In genomic region chr11:104967493-104968364, GRCh38 we compare ENCODE assay signal across 8 cellular contexts. TPM values are rescaled to one million over a fixed set of nuclear protein-coding genes. Genes with fewer than 3 reads are reported as not detected.
DNase-seq lines count a peak whose midpoint lies in the region; ATAC-seq and TF ChIP-seq lines count a peak whose summit lies in the region.

No MANE protein-coding gene starts in this region.

- no peaks in the 10 kb centered on the region for H3K27me3 Mint-ChIP-seq in activated naive CD4-positive, alpha-beta T cell treated with anti-CD3 and anti-CD28 coated beads, Interleukin-2, amount 10 ng/mL, durations not matched to agents 7 days and 5 days

- TF ChIP-seq CTCF in ascending aorta (IDR thresholded peaks at IDR 0.05) (no peak), lower leg skin (IDR thresholded peaks at IDR 0.05) (no peak)

- CTCF ChIA-PET in activated naive CD4-positive, alpha-beta T cell treated with anti-CD3 and anti-CD28 coated beads, Interleukin-2, amount 10 ng/mL, durations not matched to agents 7 days and 5 days (lab: Charles Lee), result interaction anchor here (1.1 to 1.6 kb wide), 3 partner anchors 19 to 1859 kb away, joined by 3 read pairs; no protein-coding TSS in a partner anchor

- peaks cover 56% of the 10 kb centered on the region for H3K36me3 Mint-ChIP-seq in activated naive CD4-positive, alpha-beta T cell treated with anti-CD3 and anti-CD28 coated beads, Interleukin-2, amount 10 ng/mL, durations not matched to agents 7 days and 5 days

- H3K27me3 ChIP-seq in ascending aorta, result no peaks in the 10 kb centered on the region

- peak overlapping the region; percentile 92 for H3K27ac Mint-ChIP-seq in activated naive CD4-positive, alpha-beta T cell treated with anti-CD3 and anti-CD28 coated beads, Interleukin-2, amount 10 ng/mL, durations not matched to agents 7 days and 5 days

- peaks cover 0 to 20% of the 10 kb centered on the region in 2 donors for H3K4me1 ChIP-seq in ascending aorta

- peaks cover 42% of the 10 kb centered on the region for H3K4me1 Mint-ChIP-seq in activated naive CD4-positive, alpha-beta T cell treated with anti-CD3 and anti-CD28 coated beads, Interleukin-2, amount 10 ng/mL, durations not matched to agents 7 days and 5 days

- H3K9me3 ChIP-seq in ascending aorta, result peaks cover 0 to 3% of the 10 kb centered on the region in 2 donors

- WGBS in lower leg skin, 2 donors, result 1 to 2% methylated on average over 11 of the region's 11 CpGs

- peak; percentile 55 for ATAC-seq in HG03354 (IDR thresholded peaks at IDR 0.05; ENCODE audit: poor library complexity, severe bottlenecking, unreplicated experiment)

- intact Hi-C loops in ascending aorta (cut with DNase I), result loop anchor here (5.0 kb wide), 2 partner anchors 50 to 70 kb away; partner anchors contain the start of gene CASP12
- intact Hi-C loops in lower leg skin (cut with DNase I; ENCODE audit: low total_unique reads), result no loop called here

- H3K27ac ChIP-seq in ascending aorta, result peak overlapping the region; percentile 84 to 85

- TF ChIP-seq POLR2A in lower leg skin (IDR thresholded peaks at IDR 0.05), result no peak

- DNase-seq in activated naive CD4-positive, alpha-beta T cell treated with anti-CD3 and anti-CD28 coated beads, Interleukin-2, amount 10 ng/mL, durations not matched to agents 7 days and 5 days, result no peak
- DNase-seq in activated naive CD4-positive, alpha-beta T cell treated with anti-CD3 and anti-CD28 coated beads, Interleukin-2, amount 50 U/mL, for 16 hours, result no peak
- no peak for DNase-seq in ascending aorta (ENCODE audit: low spot score in 2 of 2)
- no peak for DNase-seq in lower leg skin (ENCODE audit: low spot score in 2 of 2)
- DNase-seq in NOMO-1 treated with DMSO at 0.1 percent for 48 hours (lab: John Stamatoyannopoulos, UW; ENCODE audit: unreplicated experiment), result no peak
- no peak for DNase-seq in NCI-H345 (lab: John Stamatoyannopoulos, UW)
- DNase-seq in effector CD8-positive, alpha-beta T cell (lab: John Stamatoyannopoulos, UW), result no peak

- H3K9me3 Mint-ChIP-seq in activated naive CD4-positive, alpha-beta T cell treated with anti-CD3 and anti-CD28 coated beads, Interleukin-2, amount 10 ng/mL, durations not matched to agents 7 days and 5 days, result peaks cover 28% of the 10 kb centered on the region

- H3K4me3 ChIP-seq in ascending aorta, result peak overlapping the region; percentile 71 to 74
- peak overlapping the region; percentile 28 for H3K4me3 ChIP-seq in lower leg skin (ENCODE audit: low read depth, poor library complexity, severe bottlenecking)

- H3K36me3 ChIP-seq in ascending aorta, result no peaks in the 10 kb centered on the region

- H3K4me3 Mint-ChIP-seq in activated naive CD4-positive, alpha-beta T cell treated with anti-CD3 and anti-CD28 coated beads, Interleukin-2, amount 10 ng/mL, durations not matched to agents 7 days and 5 days, result peak overlapping the region; percentile 89

RNA-seq across cellular contexts. Expression of gene CASP4, which starts 0.6 kb away (rescaled TPM):
- total RNA-seq in ascending aorta (56.6 TPM), lower leg skin (100 to 1,000 TPM in 3 of 4 donors, 10 to 100 TPM in 1; 86.3 to 124 (median 110) TPM)

RNA-seq across cellular contexts. Expression of gene CASP5, which starts 55.2 kb away (rescaled TPM):
- total RNA-seq in ascending aorta (not detected), lower leg skin (under 1 TPM in 1 of 4 donors, not detected in 3; 0.21 TPM)
